ENCODE assay signal across 8 cellular contexts in the genomic region with DNA sequence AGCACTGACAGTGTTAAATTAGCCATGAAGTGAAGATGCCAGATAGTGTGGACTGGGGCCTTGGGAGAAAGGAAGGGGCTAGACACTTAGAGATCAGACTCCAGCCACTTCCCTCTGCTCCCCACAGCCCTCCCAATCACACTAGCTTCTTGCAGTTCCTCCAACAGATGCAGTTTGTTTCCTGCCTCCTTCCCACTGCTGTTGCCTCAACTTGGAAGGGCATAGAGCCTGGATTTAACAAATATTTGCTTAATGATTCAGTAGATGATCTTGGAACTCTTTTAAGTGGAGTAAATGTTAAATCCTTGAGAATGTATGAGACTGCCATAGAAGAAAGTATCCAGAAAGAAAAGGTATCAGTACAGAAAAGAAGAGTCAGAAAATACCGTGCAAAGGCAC. TPM values are rescaled to one million over a fixed set of nuclear protein-coding genes. Genes with fewer than 3 reads are reported as not detected.
DNase-seq lines count a peak whose midpoint lies in the region; ATAC-seq and TF ChIP-seq lines count a peak whose summit lies in the region.

No MANE protein-coding gene starts in this region.

- 10 to 18% methylated on average over 1 of the region's 1 CpG for WGBS in testis, 2 donors

- peak overlapping the region; percentile 84 to 97 for H3K4me3 Mint-ChIP-seq in activated T-cell treated with anti-CD3 and anti-CD28 coated beads, Interleukin-2, amount 50 U/mL, for 72 hours
- H3K4me3 Mint-ChIP-seq in activated naive CD8-positive, alpha-beta T cell treated with anti-CD3 and anti-CD28 coated beads for 36 hours = peak overlapping the region; percentile 99

- H3K4me1 ChIP-seq in testis = peaks cover 18% of the 10 kb centered on the region

- no peak for DNase-seq in activated T-cell treated with anti-CD3 and anti-CD28 coated beads, Interleukin-2, amount 50 U/mL, for 72 hours
- DNase-seq in activated T-cell treated with anti-CD3 and anti-CD28 coated beads, Interleukin-2, amount 50 U/mL, for 1 hour = no peak
- no peak for DNase-seq in activated naive CD8-positive, alpha-beta T cell treated with anti-CD3 and anti-CD28 coated beads for 36 hours
- DNase-seq in kidney glomerular epithelial cell (lab: John Stamatoyannopoulos, UW) (peak; percentile 38), testis (no peak)

- no peaks in the 10 kb centered on the region for H3K27me3 ChIP-seq in testis

- no peak for TF ChIP-seq POLR2A in testis (IDR thresholded peaks at IDR 0.05)

- ATAC-seq in activated T-cell treated with anti-CD3 and anti-CD28 coated beads, Interleukin-2, amount 50 U/mL, for 72 hours (replicated peaks in 1 of 2) = no peak
- ATAC-seq in GM21529 (IDR thresholded peaks at IDR 0.05; ENCODE audit: unreplicated experiment) (no peak), HG03095 (IDR thresholded peaks at IDR 0.05; ENCODE audit: unreplicated experiment) (no peak), HG03196 (IDR thresholded peaks at IDR 0.05; ENCODE audit: unreplicated experiment) (no peak)

- no peaks in the 10 kb centered on the region for H3K9me3 ChIP-seq in testis

- peak overlapping the region in 1 of 2 donors; percentile 92 for H3K4me3 ChIP-seq in testis

- no peaks in the 10 kb centered on the region for H3K36me3 ChIP-seq in testis (ENCODE audit: low read depth, missing control alignments)

- intact Hi-C loops in testis (cut with DNase I; ENCODE audit: low total_unique reads) = loop anchor here (5.0 kb wide), 1 partner anchor 47 kb away; no protein-coding TSS in a partner anchor

- H3K27me3 Mint-ChIP-seq in activated T-cell treated with anti-CD3 and anti-CD28 coated beads, Interleukin-2, amount 50 U/mL, for 72 hours (ENCODE audit: low read depth) = no peaks in the 10 kb centered on the region
- H3K27me3 Mint-ChIP-seq in activated naive CD8-positive, alpha-beta T cell treated with anti-CD3 and anti-CD28 coated beads for 36 hours = no peaks in the 10 kb centered on the region

- peak overlapping the region; percentile 84 for H3K27ac Mint-ChIP-seq in activated T-cell treated with anti-CD3 and anti-CD28 coated beads, Interleukin-2, amount 50 U/mL, for 72 hours
- H3K27ac Mint-ChIP-seq in activated naive CD8-positive, alpha-beta T cell treated with anti-CD3 and anti-CD28 coated beads for 36 hours = peak overlapping the region; percentile 98

- peaks cover 17% of the 10 kb centered on the region in 2 donors for H3K36me3 Mint-ChIP-seq in activated T-cell treated with anti-CD3 and anti-CD28 coated beads, Interleukin-2, amount 50 U/mL, for 72 hours (ENCODE audit: insufficient read depth in 2 of 2)
- peaks cover 29% of the 10 kb centered on the region for H3K36me3 Mint-ChIP-seq in activated naive CD8-positive, alpha-beta T cell treated with anti-CD3 and anti-CD28 coated beads for 36 hours

- no peak for TF ChIP-seq CTCF in testis (IDR thresholded peaks at IDR 0.05)

- peak overlapping the region; percentile 96 to 97 for H3K27ac ChIP-seq in testis

- peaks cover 32% of the 10 kb centered on the region for H3K4me1 Mint-ChIP-seq in activated T-cell treated with anti-CD3 and anti-CD28 coated beads, Interleukin-2, amount 50 U/mL, for 72 hours (ENCODE audit: low read depth)
- peaks cover 39% of the 10 kb centered on the region for H3K4me1 Mint-ChIP-seq in activated naive CD8-positive, alpha-beta T cell treated with anti-CD3 and anti-CD28 coated beads for 36 hours

- no peaks in the 10 kb centered on the region for H3K9me3 Mint-ChIP-seq in activated T-cell treated with anti-CD3 and anti-CD28 coated beads, Interleukin-2, amount 50 U/mL, for 72 hours
- no peaks in the 10 kb centered on the region for H3K9me3 Mint-ChIP-seq in activated naive CD8-positive, alpha-beta T cell treated with anti-CD3 and anti-CD28 coated beads for 36 hours

RNA-seq across cellular contexts. Expression of a gene that starts 1.5 kb away (rescaled TPM):
- 100 to 1,000 TPM; 457 to 495 TPM for total RNA-seq in activated T-cell treated with anti-CD3 and anti-CD28 coated beads, Interleukin-2, amount 50 U/mL, for 72 hours
- 100 to 1,000 TPM; 549 to 557 TPM for total RNA-seq in activated naive CD8-positive, alpha-beta T cell treated with anti-CD3 and anti-CD28 coated beads for 36 hours
- total RNA-seq in testis = 100 to 1,000 TPM; 238 to 284 TPM
- 267 TPM for polyA plus RNA-seq in testis (ENCODE audit: insufficient read depth, low read depth, low replicate concordance)

RNA-seq across cellular contexts. Expression of a gene that starts 54.2 kb away (rescaled TPM):
- total RNA-seq in activated T-cell treated with anti-CD3 and anti-CD28 coated beads, Interleukin-2, amount 50 U/mL, for 72 hours = 100 to 1,000 TPM; 161 to 178 TPM
- total RNA-seq in activated naive CD8-positive, alpha-beta T cell treated with anti-CD3 and anti-CD28 coated beads for 36 hours = 10 to 100 TPM; 64.5 to 70.2 TPM
- total RNA-seq in testis = 100 to 1,000 TPM; 107 to 117 TPM
- polyA plus RNA-seq in testis (ENCODE audit: insufficient read depth, low read depth, low replicate concordance) = 62.7 TPM
